8 cellular contexts compared by ENCODE assay signal in genomic region chr2:144471316-144472045, GRCh38. TPM values are rescaled to one million over a fixed set of nuclear protein-coding genes. Genes with fewer than 3 reads are reported as not detected.
DNase-seq lines count a peak whose midpoint lies in the region; ATAC-seq, FAIRE-seq and TF ChIP-seq lines count a peak whose summit lies in the region.

No MANE protein-coding gene starts in this region.

- H3K4me1 ChIP-seq in GM23248 (ENCODE audit: insufficient read depth) (peaks cover 24% of the 10 kb centered on the region), HUES6 (ENCODE audit: control insufficient read depth, insufficient read depth, low read length) (peaks cover 67% of the 10 kb centered on the region), small intestine (ENCODE audit: control insufficient read depth in 2 of 2, insufficient read depth in 1 of 2, low read depth in 1 of 2, low read length in 1 of 2) (peaks cover 0 to 4% of the 10 kb centered on the region in 2 donors), stomach (peaks cover 0 to 38% (median 3%) of the 10 kb centered on the region in 4 donors)

- H3K27me3 Mint-ChIP-seq in natural killer cell treated with Interleukin-12 subunit alpha and Interleukin-12 subunit beta and Interleukin-15 and Interleukin-18, amount 100 ng/mL, for 72 hours: no peaks in the 10 kb centered on the region

- peak; percentile 69 for ATAC-seq in GM18867 (IDR thresholded peaks at IDR 0.05; ENCODE audit: unreplicated experiment)
- peak; percentile 50 to 76 for ATAC-seq in natural killer cell treated with Interleukin-12 subunit alpha and Interleukin-12 subunit beta and Interleukin-15 and Interleukin-18, amount 100 ng/mL, for 72 hours

- TF ChIP-seq POLR2A in stomach (IDR thresholded peaks at IDR 0.05): no peak

- no peaks in the 10 kb centered on the region for H3K9me2 ChIP-seq in GM23248 (ENCODE audit: insufficient read depth)

- peaks cover 32 to 55% of the 10 kb centered on the region in 2 donors for H3K4me1 Mint-ChIP-seq in natural killer cell treated with Interleukin-12 subunit alpha and Interleukin-12 subunit beta and Interleukin-15 and Interleukin-18, amount 100 ng/mL, for 72 hours (ENCODE audit: low read depth in 2 of 2)

- in situ Hi-C loops in GM23248 (cut with MboI): no loop called here

- TF ChIP-seq EP300 in stomach (IDR thresholded peaks at IDR 0.05): no peak

- no peaks in the 10 kb centered on the region for H3F3A ChIP-seq in GM23248 (ENCODE audit: insufficient read depth)

- no peaks in the 10 kb centered on the region for H3K9me3 ChIP-seq in GM23248 (ENCODE audit: low read depth)
- H3K9me3 ChIP-seq in HUES6 (ENCODE audit: control insufficient read depth, insufficient read depth, low read depth, low read length): no peaks in the 10 kb centered on the region
- no peaks in the 10 kb centered on the region for H3K9me3 ChIP-seq in small intestine (ENCODE audit: control insufficient read depth, low read depth)
- H3K9me3 ChIP-seq in stomach: no peaks in the 10 kb centered on the region

- DNase-seq in GM23248: no peak
- no peak for DNase-seq in natural killer cell treated with Interleukin-12 subunit alpha and Interleukin-12 subunit beta and Interleukin-15 and Interleukin-18, amount 100 ng/mL, for 72 hours (ENCODE audit: low spot score)
- DNase-seq in GM19240 (ENCODE audit: insufficient read length, low spot score): no peak
- no peak for DNase-seq in small intestine
- no peak for DNase-seq in stomach
- DNase-seq in activated gamma-delta T cell (lab: John Stamatoyannopoulos, UW): no peak

- no peak overlapping the region for H3K4me3 Mint-ChIP-seq in natural killer cell treated with Interleukin-12 subunit alpha and Interleukin-12 subunit beta and Interleukin-15 and Interleukin-18, amount 100 ng/mL, for 72 hours

- TF ChIP-seq CTCF in stomach (IDR thresholded peaks at IDR 0.05): no peak

- H3K27me3 ChIP-seq in GM23248 (replicated peaks; ENCODE audit: insufficient read depth) (no peaks in the 10 kb centered on the region), HUES6 (ENCODE audit: control insufficient read depth, insufficient read depth, low read length) (no peaks in the 10 kb centered on the region), small intestine (ENCODE audit: control insufficient read depth in 2 of 2, insufficient read depth in 2 of 2, low read length in 2 of 2) (no peaks in the 10 kb centered on the region), stomach (no peaks in the 10 kb centered on the region)

- H3K36me3 ChIP-seq in GM23248 (ENCODE audit: low read depth) (no peaks in the 10 kb centered on the region), HUES6 (ENCODE audit: control insufficient read depth, insufficient read depth, low read length) (no peaks in the 10 kb centered on the region), small intestine (ENCODE audit: control insufficient read depth in 2 of 2, insufficient read depth in 2 of 2, low read length in 2 of 2) (no peaks in the 10 kb centered on the region), stomach (no peaks in the 10 kb centered on the region)

- H3K27ac ChIP-seq in GM23248: peak overlapping the region; percentile 11; the same call in 1 of the 2 replicates
- no peak overlapping the region for H3K27ac ChIP-seq in HUES6 (ENCODE audit: low read depth, low read length)
- no peak overlapping the region for H3K27ac ChIP-seq in small intestine (ENCODE audit: low read depth in 1 of 2, low read length in 1 of 2)
- H3K27ac ChIP-seq in stomach: no peak overlapping the region

- WGBS in GM23248 (ENCODE audit: low coverage in 1 of 2, low lambda C conversion rate in 2 of 2, missing lambda C conversion rate in 2 of 2), 2 experiments: 29 to 30% methylated on average over 2 of the region's 2 CpGs
- whole genome bisulfite sequencing in small intestine, 3 donors: 49 to 54% (median 54%) methylated on average over 2 of the region's 2 CpGs
- WGBS in stomach, 5 donors: 62 to 82% (median 69%) methylated on average over 2 of the region's 2 CpGs

- intact Hi-C loops in stomach (cut with DNase I; ENCODE audit: low total_unique reads): no loop called here

- H3K9me3 Mint-ChIP-seq in natural killer cell treated with Interleukin-12 subunit alpha and Interleukin-12 subunit beta and Interleukin-15 and Interleukin-18, amount 100 ng/mL, for 72 hours: no peaks in the 10 kb centered on the region

- H3K36me3 Mint-ChIP-seq in natural killer cell treated with Interleukin-12 subunit alpha and Interleukin-12 subunit beta and Interleukin-15 and Interleukin-18, amount 100 ng/mL, for 72 hours: peaks cover 20% of the 10 kb centered on the region

- no peak for FAIRE-seq in small intestine (lab: Jason Lieb, UNC)

- peak overlapping the region; percentile 50 for H3K4me2 ChIP-seq in GM23248 (ENCODE audit: unreplicated experiment)

- H4K20me1 ChIP-seq in GM23248 (ENCODE audit: insufficient read depth): no peaks in the 10 kb centered on the region

- peaks cover 100% of the 10 kb centered on the region for H3K79me2 ChIP-seq in GM23248 (ENCODE audit: insufficient read depth)

- H3K9ac ChIP-seq in GM23248 (peak overlapping the region; percentile 6; the same call in 1 of the 2 replicates), HUES6 (ENCODE audit: low read length) (no peak overlapping the region)

- H3K4me3 ChIP-seq in GM23248 (no peak overlapping the region), HUES6 (ENCODE audit: low read depth, low read length) (0 out of 2 replicates have a peak overlapping the region, but pooled peaks have one; percentile 10), small intestine (ENCODE audit: low read depth in 1 of 2, low read length in 2 of 2) (no peak overlapping the region), stomach (no peak overlapping the region)

- H3K27ac Mint-ChIP-seq in natural killer cell treated with Interleukin-12 subunit alpha and Interleukin-12 subunit beta and Interleukin-15 and Interleukin-18, amount 100 ng/mL, for 72 hours: no peak overlapping the region

- no peak overlapping the region for H2AFZ ChIP-seq in GM23248

RNA-seq across cellular contexts. Expression of gene ZEB2, which starts 48.4 kb away (rescaled TPM):
- total RNA-seq in GM23248 (2014; rRNA removed; shearing (Covaris generic)): 36.4 and 46.8 TPM in 2 replicates
- 25.6 and 26.2 TPM in 2 replicates for polyA plus RNA-seq in GM23248 (2016; fragmentation: Nextera tagmentation; extraction: Ambion mirVana)
- 100 to 1,000 TPM; 181 to 248 TPM for total RNA-seq in natural killer cell treated with Interleukin-12 subunit alpha and Interleukin-12 subunit beta and Interleukin-15 and Interleukin-18, amount 100 ng/mL, for 72 hours
- 10 to 100 TPM in 2 of 3 donors, 1 to 10 TPM in 1; 2.0 to 18.5 (median 12.2) TPM for polyA plus RNA-seq in small intestine
- 100 to 1,000 TPM in 1 of 5 donors, 10 to 100 TPM in 4; 13.0 to 161 (median 53.6) TPM for total RNA-seq in stomach
- 10 to 100 TPM; 10.7 to 48.0 (median 38.3) TPM for polyA plus RNA-seq in stomach
